Comparison of ENCODE assay signal across 3 cellular contexts in genomic region chr11:33582636-33583325, GRCh38.
TF ChIP-seq lines count a peak whose summit lies in the region.

No MANE protein-coding gene starts in this region.

TF ChIP-seq in HepG2, 621 proteins besides CTCF, POLR2A, EP300 and RAD21 (continued from another document):
- TF ChIP-seq MLX (CRISPR knock-in tag; IDR thresholded peaks at IDR 0.05), result no peak

TF ChIP-seq in GM12878, 131 proteins besides CTCF, POLR2A, EP300 and RAD21 (continued from another document):
- no peak for TF ChIP-seq GATAD2B (conservative IDR thresholded peaks at IDR 0.05; ENCODE audit: low read depth)
- no peak for TF ChIP-seq NR2C1 (IDR thresholded peaks at IDR 0.05)
- no peak for TF ChIP-seq E2F4 (IDR thresholded peaks at IDR 0.05; ENCODE audit: low read depth, low read length)
- no peak for TF ChIP-seq ZNF207 (IDR thresholded peaks at IDR 0.05; ENCODE audit: borderline replicate concordance)
- TF ChIP-seq RELB (IDR thresholded peaks at IDR 0.05; ENCODE audit: low read depth), result no peak
- no peak for TF ChIP-seq SMAD1 (IDR thresholded peaks at IDR 0.05; ENCODE audit: low read depth, partially characterized antibody)
- TF ChIP-seq TCF7 (IDR thresholded peaks at IDR 0.05; ENCODE audit: borderline replicate concordance), result no peak
- TF ChIP-seq CUX1 (IDR thresholded peaks at IDR 0.05; ENCODE audit: insufficient replicate concordance, low read depth, low read length), result no peak
- TF ChIP-seq ZNF217 (IDR thresholded peaks at IDR 0.05), result no peak
- TF ChIP-seq CBX3 (IDR thresholded peaks at IDR 0.05; ENCODE audit: borderline replicate concordance, low read depth), result no peak
- TF ChIP-seq RBBP5 (conservative IDR thresholded peaks at IDR 0.05), result no peak
- no peak for TF ChIP-seq BCL3 (IDR thresholded peaks at IDR 0.05; ENCODE audit: borderline replicate concordance, insufficient read depth, low read depth, low read length, poor library complexity, severe bottlenecking)
- TF ChIP-seq RAD51 (IDR thresholded peaks at IDR 0.05), result no peak
- TF ChIP-seq EGR1 (IDR thresholded peaks at IDR 0.05; ENCODE audit: borderline replicate concordance in 1 of 2, low read depth in 2 of 2, low read length in 2 of 2), result no peak
- no peak for TF ChIP-seq HSF1 (IDR thresholded peaks at IDR 0.05; ENCODE audit: low read depth, low read length)
- no peak for TF ChIP-seq MEF2B (IDR thresholded peaks at IDR 0.05; ENCODE audit: partially characterized antibody, poor library complexity, severe bottlenecking)
TF ChIP-seq in GM12878: peak in this region for 0.

TF ChIP-seq in WTC11, 78 proteins besides CTCF, POLR2A, EP300 and RAD21 (continued from another document):
- TF ChIP-seq ZNF425 (CRISPR knock-in tag; conservative IDR thresholded peaks at IDR 0.05), result no peak
